Comparison of ENCODE assay signal across 2 cellular contexts in the genomic region with DNA sequence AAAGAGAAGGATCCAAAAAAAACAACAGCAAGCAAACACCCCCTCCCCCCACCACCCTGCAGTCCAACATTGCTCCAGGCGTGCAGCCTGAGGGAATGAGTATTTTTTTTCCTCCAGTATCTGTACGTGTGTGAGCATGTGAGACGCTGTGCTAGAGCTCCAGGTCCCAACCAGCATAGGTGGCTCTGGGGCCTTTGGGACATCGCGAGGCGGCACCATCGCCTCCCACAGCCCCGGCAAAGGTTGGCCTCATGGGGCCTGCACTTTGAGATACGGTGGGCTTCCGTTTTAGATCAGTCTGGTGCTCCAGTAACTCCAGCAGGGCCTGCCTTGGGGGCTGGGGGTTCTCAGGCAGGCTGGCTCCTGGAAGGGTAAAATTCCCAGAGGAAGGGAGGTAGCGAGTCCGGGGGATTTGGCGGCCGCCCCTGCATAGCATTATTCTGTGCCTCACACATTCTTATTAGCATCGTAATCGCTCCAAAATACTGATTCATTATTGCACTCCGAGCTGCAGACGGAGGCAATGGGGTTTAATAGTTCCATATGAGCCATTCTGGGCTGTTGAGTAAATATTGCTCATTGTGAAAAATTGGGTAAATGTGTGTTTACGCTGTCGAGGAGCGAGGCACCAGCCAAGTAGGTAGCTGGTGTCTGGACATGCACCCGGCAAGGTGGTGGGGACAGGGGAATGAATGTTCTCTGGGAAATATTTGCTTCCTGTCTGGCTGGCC.
A peak's percentile ranks its signal among the peaks of the same experiment; 100 is the strongest.
TF ChIP-seq lines count a peak whose summit lies in the region.

No MANE protein-coding gene starts in this region.

TF ChIP-seq in liver, 16 proteins besides CTCF, POLR2A, EP300 and RAD21:
- TF ChIP-seq FOXA2 (IDR thresholded peaks at IDR 0.05) = peak; percentile 80
- peak; percentile 20 for TF ChIP-seq YY1 (IDR thresholded peaks at IDR 0.05)
- TF ChIP-seq RXRA (IDR thresholded peaks at IDR 0.05) = peak in 1 of 2 donors; percentile 69
- TF ChIP-seq JUND (IDR thresholded peaks at IDR 0.05) = no peak
- peak in 1 of 2 donors; percentile 48 for TF ChIP-seq HNF4A (conservative IDR thresholded peaks at IDR 0.05)
- TF ChIP-seq FOXA1 (IDR thresholded peaks at IDR 0.05) = peak; percentile 52
- TF ChIP-seq NR2F2 (IDR thresholded peaks at IDR 0.05) = no peak
TF ChIP-seq in liver: peak in this region for 5.

TF ChIP-seq in HepG2, 621 proteins besides CTCF, POLR2A, EP300 and RAD21:
- TF ChIP-seq HOXA3 (CRISPR knock-in tag; IDR thresholded peaks at IDR 0.05) = no peak
- no peak for TF ChIP-seq RFX5 (IDR thresholded peaks at IDR 0.05; ENCODE audit: low read depth, low read length)
- TF ChIP-seq LCORL (IDR thresholded peaks at IDR 0.05) = no peak
- no peak for TF ChIP-seq LCORL (CRISPR knock-in tag; IDR thresholded peaks at IDR 0.05)
- TF ChIP-seq SAP130 (CRISPR knock-in tag; IDR thresholded peaks at IDR 0.05; ENCODE audit: low read depth) = no peak
- TF ChIP-seq U2AF1 (optimal IDR thresholded peaks at IDR 0.05; ENCODE audit: low read depth, low read length) = no peak
- TF ChIP-seq ZNF724P (CRISPR knock-in tag; IDR thresholded peaks at IDR 0.05; ENCODE audit: borderline replicate concordance) = no peak
- no peak for TF ChIP-seq SIN3B (IDR thresholded peaks at IDR 0.05; ENCODE audit: low read length)
- no peak for TF ChIP-seq RARA (CRISPR knock-in tag; IDR thresholded peaks at IDR 0.05)
- TF ChIP-seq ZNF605 (CRISPR knock-in tag; IDR thresholded peaks at IDR 0.05) = no peak
- no peak for TF ChIP-seq SP5 (CRISPR knock-in tag; IDR thresholded peaks at IDR 0.05; ENCODE audit: borderline replicate concordance, low read depth)
- no peak for TF ChIP-seq BRD4 (CRISPR knock-in tag; IDR thresholded peaks at IDR 0.05)
- TF ChIP-seq HINFP (CRISPR knock-in tag; IDR thresholded peaks at IDR 0.05; ENCODE audit: low read depth) = no peak
- TF ChIP-seq HIC2 (CRISPR knock-in tag; IDR thresholded peaks at IDR 0.05; ENCODE audit: low read depth) = no peak
- no peak for TF ChIP-seq RFXANK (CRISPR knock-in tag; IDR thresholded peaks at IDR 0.05)
- no peak for TF ChIP-seq ZNF784 (CRISPR knock-in tag; IDR thresholded peaks at IDR 0.05; ENCODE audit: borderline replicate concordance)
- TF ChIP-seq ZNF816 (CRISPR knock-in tag; IDR thresholded peaks at IDR 0.05; ENCODE audit: borderline replicate concordance) = no peak
TF ChIP-seq in HepG2: peak in this region for 0.
